24 cellular contexts compared by ENCODE assay signal in the genomic region with DNA sequence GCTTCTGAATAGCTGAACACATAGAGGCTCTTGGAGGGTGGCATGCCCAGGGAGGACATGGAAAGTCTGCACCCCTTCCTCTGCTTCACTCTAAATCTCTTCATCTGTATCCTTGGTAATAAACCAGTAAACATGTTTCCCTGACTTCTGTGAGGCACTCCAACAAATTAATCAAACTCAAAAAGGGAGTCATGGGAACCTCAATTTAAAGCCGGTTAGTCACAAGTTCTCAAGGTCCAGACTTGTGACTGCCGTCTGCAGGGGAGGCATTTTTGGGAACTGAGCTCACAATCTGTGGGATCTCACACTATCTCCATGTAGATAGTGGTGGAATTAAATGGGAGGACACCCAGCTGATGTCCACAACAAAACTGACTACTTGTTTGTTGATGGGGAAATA. TPM values are rescaled to one million over a fixed set of nuclear protein-coding genes. Genes with fewer than 3 reads are reported as not detected.
DNase-seq lines count a peak whose midpoint lies in the region; ATAC-seq and TF ChIP-seq lines count a peak whose summit lies in the region.
"Had no signal": no experiment of that assay in that cellular context is flagged by ENCODE, and none has a peak within 500 bp of the region (broad histone marks: within the 10 kb centered on the region; RNA-seq: fewer than 3 reads in every experiment).

No MANE protein-coding gene starts in this region.

- H3K27me3 ChIP-seq in osteoblast (ENCODE audit: insufficient read depth, low read length), result no peaks in the 10 kb centered on the region
- no peaks in the 10 kb centered on the region for H3K27me3 ChIP-seq in CD8-positive, alpha-beta T cell (ENCODE audit: insufficient read depth, low read length)
- H3K27me3 ChIP-seq: BLaER1 treated with 17β-estradiol and CSF1 and Interleukin-3, amounts not matched to agents 10 nM and 100 nM; cardiac muscle cell; heart left ventricle had no signal

- H3K9me3 Mint-ChIP-seq in WTC11, result no peaks in the 10 kb centered on the region
- H3K9me3 Mint-ChIP-seq in Calu3 (ENCODE audit: low read depth, unreplicated experiment), result no peaks in the 10 kb centered on the region
- H3K9me3 Mint-ChIP-seq in CD8-positive, alpha-beta T cell, result no peaks in the 10 kb centered on the region
- H3K9me3 Mint-ChIP-seq: activated CD4-positive, alpha-beta memory T cell treated with anti-CD3 and anti-CD28 coated beads, Interleukin-2, amount 10 ng/mL, durations not matched to agents 7 days and 5 days; activated naive CD4-positive, alpha-beta T cell treated with anti-CD3 and anti-CD28 coated beads, Interleukin-2, amount 50 U/mL, for 24 hours; activated T-cell treated with anti-CD3 and anti-CD28 coated beads, Interleukin-2, amount 50 U/mL, for 24 hours; GM23338; mesothelial cell of epicardium; stimulated activated effector memory CD8-positive, alpha-beta T cell treated with anti-CD3 and anti-CD28 coated beads, Interleukin-12 subunit alpha, Interleukin-12 subunit beta, amount 100 ng/mL, for 72 hours had no signal

- H3K27ac ChIP-seq in osteoblast (ENCODE audit: low read depth, low read length), result peak overlapping the region; percentile 77
- no peak overlapping the region for H3K27ac ChIP-seq in CD8-positive, alpha-beta T cell (ENCODE audit: low read depth, low read length)
- H3K27ac ChIP-seq: BLaER1 treated with 17β-estradiol and CSF1 and Interleukin-3, amounts not matched to agents 10 nM and 100 nM; cardiac muscle cell; heart left ventricle; thoracic aorta had no signal

- H3K79me2 ChIP-seq in osteoblast (ENCODE audit: insufficient read depth, low read length), result no peaks in the 10 kb centered on the region

- H3K4me3 Mint-ChIP-seq in WTC11 (no peak overlapping the region), Calu3 (ENCODE audit: low read depth, unreplicated experiment) (no peak overlapping the region)
- H3K4me3 Mint-ChIP-seq in CD8-positive, alpha-beta T cell, result no peak overlapping the region
- H3K4me3 Mint-ChIP-seq: activated CD4-positive, alpha-beta memory T cell treated with anti-CD3 and anti-CD28 coated beads, Interleukin-2, amount 10 ng/mL, durations not matched to agents 7 days and 5 days; activated naive CD4-positive, alpha-beta T cell treated with anti-CD3 and anti-CD28 coated beads, Interleukin-2, amount 50 U/mL, for 24 hours; activated T-cell treated with anti-CD3 and anti-CD28 coated beads, Interleukin-2, amount 50 U/mL, for 24 hours; GM23338; mesothelial cell of epicardium; stimulated activated effector memory CD8-positive, alpha-beta T cell treated with anti-CD3 and anti-CD28 coated beads, Interleukin-12 subunit alpha, Interleukin-12 subunit beta, amount 100 ng/mL, for 72 hours had no signal

- POLR2A ChIA-PET in WTC11 (lab: Charles Lee), result no interaction called here
- POLR2A ChIA-PET in CD8-positive, alpha-beta T cell (lab: Charles Lee), result no interaction called here

- no peak overlapping the region for H2AFZ ChIP-seq in osteoblast (ENCODE audit: low read length)
- H2AFZ ChIP-seq: GM23338 had no signal

- no peaks in the 10 kb centered on the region for H3K27me3 Mint-ChIP-seq in WTC11 (ENCODE audit: low read depth)
- no peaks in the 10 kb centered on the region for H3K27me3 Mint-ChIP-seq in Calu3 (ENCODE audit: unreplicated experiment)
- no peaks in the 10 kb centered on the region for H3K27me3 Mint-ChIP-seq in CD8-positive, alpha-beta T cell (ENCODE audit: low read depth)
- H3K27me3 Mint-ChIP-seq: activated CD4-positive, alpha-beta memory T cell treated with anti-CD3 and anti-CD28 coated beads, Interleukin-2, amount 10 ng/mL, durations not matched to agents 7 days and 5 days; activated naive CD4-positive, alpha-beta T cell treated with anti-CD3 and anti-CD28 coated beads, Interleukin-2, amount 50 U/mL, for 24 hours; activated T-cell treated with anti-CD3 and anti-CD28 coated beads, Interleukin-2, amount 50 U/mL, for 24 hours had no signal

- H3K27ac Mint-ChIP-seq in WTC11 (peak overlapping the region; percentile 77; the same call in 1 of the 2 replicates), Calu3 (ENCODE audit: unreplicated experiment) (no peak overlapping the region)
- H3K27ac Mint-ChIP-seq in CD8-positive, alpha-beta T cell, result no peak overlapping the region
- H3K27ac Mint-ChIP-seq: activated CD4-positive, alpha-beta memory T cell treated with anti-CD3 and anti-CD28 coated beads, Interleukin-2, amount 10 ng/mL, durations not matched to agents 7 days and 5 days; activated naive CD4-positive, alpha-beta T cell treated with anti-CD3 and anti-CD28 coated beads, Interleukin-2, amount 50 U/mL, for 24 hours; activated T-cell treated with anti-CD3 and anti-CD28 coated beads, Interleukin-2, amount 50 U/mL, for 24 hours; GM23338; mesothelial cell of epicardium had no signal

- H3K36me3 ChIP-seq in osteoblast (ENCODE audit: insufficient read depth, low read length), result peaks cover 15% of the 10 kb centered on the region
- H3K36me3 ChIP-seq in CD8-positive, alpha-beta T cell (ENCODE audit: insufficient read depth, low read length), result peaks cover 33% of the 10 kb centered on the region

- H3K4me1 Mint-ChIP-seq in WTC11 (peaks cover 6% of the 10 kb centered on the region), Calu3 (ENCODE audit: low read depth, unreplicated experiment) (no peaks in the 10 kb centered on the region)
- no peaks in the 10 kb centered on the region for H3K4me1 Mint-ChIP-seq in CD8-positive, alpha-beta T cell (ENCODE audit: low read depth)
- H3K4me1 Mint-ChIP-seq: activated CD4-positive, alpha-beta memory T cell treated with anti-CD3 and anti-CD28 coated beads, Interleukin-2, amount 10 ng/mL, durations not matched to agents 7 days and 5 days; activated naive CD4-positive, alpha-beta T cell treated with anti-CD3 and anti-CD28 coated beads, Interleukin-2, amount 50 U/mL, for 24 hours; stimulated activated effector memory CD8-positive, alpha-beta T cell treated with anti-CD3 and anti-CD28 coated beads, Interleukin-12 subunit alpha, Interleukin-12 subunit beta, amount 100 ng/mL, for 72 hours had no signal

- H3K4me2 ChIP-seq in osteoblast (ENCODE audit: insufficient read depth, low read length), result peak overlapping the region; percentile 18
- H3K4me2 ChIP-seq: BLaER1 treated with 17β-estradiol and CSF1 and Interleukin-3, amounts not matched to agents 10 nM and 100 nM; GM23338 had no signal

- ATAC-seq in WTC11 (no peak), left cardiac atrium (no peak)
- no peak for ATAC-seq in CD8-positive, alpha-beta T cell
- ATAC-seq: GM23338; heart left ventricle; stimulated activated effector memory CD8-positive, alpha-beta T cell treated with anti-CD3 and anti-CD28 coated beads, Interleukin-12 subunit alpha, Interleukin-12 subunit beta, amount 100 ng/mL, for 72 hours had no signal

- intact Hi-C loops in Calu3 (cut with micrococcal nuclease; ENCODE audit: unreplicated experiment), result no loop called here
- intact Hi-C loops in CD8-positive, alpha-beta T cell (cut with DNase I, micrococcal nuclease), result no loop called here
- intact Hi-C loops in left cardiac atrium (cut with DNase I), result no loop called here

- no peaks in the 10 kb centered on the region for H3K9me3 ChIP-seq in osteoblast (ENCODE audit: low read depth, low read length)
- no peaks in the 10 kb centered on the region for H3K9me3 ChIP-seq in CD8-positive, alpha-beta T cell (ENCODE audit: low read length)
- H3K9me3 ChIP-seq: BLaER1 treated with 17β-estradiol and CSF1 and Interleukin-3, amounts not matched to agents 10 nM and 100 nM; heart left ventricle; thoracic aorta had no signal

- H3K36me3 Mint-ChIP-seq in WTC11, result peaks cover 40% of the 10 kb centered on the region
- peaks cover 19% of the 10 kb centered on the region for H3K36me3 Mint-ChIP-seq in Calu3 (ENCODE audit: insufficient read depth, unreplicated experiment)
- peaks cover 68% of the 10 kb centered on the region for H3K36me3 Mint-ChIP-seq in CD8-positive, alpha-beta T cell

- TF ChIP-seq CTCF in WTC11 (IDR thresholded peaks at IDR 0.05) (no peak), fibroblast of pulmonary artery (IDR thresholded peaks at IDR 0.05; ENCODE audit: low read length, missing control alignments) (no peak), osteoblast (IDR thresholded peaks at IDR 0.05; ENCODE audit: extremely low read depth, low read depth, low read length) (no peak), Calu3 (IDR thresholded peaks at IDR 0.05; ENCODE audit: unreplicated experiment) (no peak)
- TF ChIP-seq CTCF in CD8-positive, alpha-beta T cell (IDR thresholded peaks at IDR 0.05), result no peak

- H3K4me3 ChIP-seq in fibroblast of pulmonary artery (replicated peaks; ENCODE audit: low read depth, low read length) (no peak overlapping the region), osteoblast (ENCODE audit: insufficient read depth, low read length) (no peak overlapping the region)
- H3K4me3 ChIP-seq in CD8-positive, alpha-beta T cell (ENCODE audit: low read depth, low read length), result no peak overlapping the region
- H3K4me3 ChIP-seq: BLaER1 treated with 17β-estradiol and CSF1 and Interleukin-3, amounts not matched to agents 10 nM and 100 nM; cardiac muscle cell; GM23338; heart left ventricle; thoracic aorta had no signal

- peak; percentile 59 for DNase-seq in GM03348 (ENCODE audit: low spot score)
- no peak for DNase-seq in WTC11 (ENCODE audit: low spot score)
- peak; percentile 88 for DNase-seq in fibroblast of pulmonary artery (ENCODE audit: low read depth)
- DNase-seq in osteoblast (ENCODE audit: insufficient read length, low spot score, missing footprints), result no peak
- no peak for DNase-seq in DMS 273 treated with DMSO at 0.1 percent for 48 hours (lab: John Stamatoyannopoulos, UW)
- no peak for DNase-seq in Calu3
- DNase-seq in CD8-positive, alpha-beta T cell, result no peak
- no peak for DNase-seq in left cardiac atrium
- DNase-seq: activated CD4-positive, alpha-beta memory T cell treated with anti-CD3 and anti-CD28 coated beads, Interleukin-2, amount 10 ng/mL, durations not matched to agents 7 days and 5 days; activated T-cell treated with anti-CD3 and anti-CD28 coated beads, Interleukin-2, amount 50 U/mL, for 24 hours; erythroblast; heart left ventricle; islet precursor cell; NCI-H1930; NCI-H510A; retina; stimulated activated CD4-positive, alpha-beta T cell treated with anti-CD3 and anti-CD28 coated beads, Interleukin-15, amount 100 ng/mL, for 24 hours had no signal

- BruUV-seq in Calu3 (replicated peaks; lab: Mats Ljungman, UMichigan), result no TSS peak

- peaks cover 10% of the 10 kb centered on the region for H3K4me1 ChIP-seq in osteoblast (ENCODE audit: insufficient read depth, low read length)
- H3K4me1 ChIP-seq in CD8-positive, alpha-beta T cell (ENCODE audit: insufficient read depth, low read length), result no peaks in the 10 kb centered on the region
- H3K4me1 ChIP-seq: heart left ventricle had no signal

- H4K20me1 ChIP-seq in osteoblast (ENCODE audit: insufficient read depth, low read length), result no peaks in the 10 kb centered on the region

- CTCF ChIA-PET in WTC11 (lab: Charles Lee), result no interaction called here
- CTCF ChIA-PET in Calu3 (lab: Charles Lee), result no interaction called here
- CTCF ChIA-PET in CD8-positive, alpha-beta T cell (lab: Charles Lee), result no interaction called here

RNA-seq across cellular contexts. Expression of a gene that starts 33.1 kb away (rescaled TPM):
- 11.0 to 13.5 TPM (median 13.4 TPM) in 3 replicates for total RNA-seq in WTC11 (2021)
- 15.6 and 15.9 TPM in 2 replicates for total RNA-seq in osteoblast
- total RNA-seq in Calu3 (2022), result 0.86 and 1.3 TPM in 2 replicates
- 1 to 10 TPM; 1.4 TPM for total RNA-seq in CD8-positive, alpha-beta T cell
- total RNA-seq in left cardiac atrium, result 10 to 100 TPM; 16.7 to 19.1 TPM

RNA-seq across cellular contexts. Expression of a gene that starts 56.3 kb away (rescaled TPM):
- total RNA-seq in WTC11 (2021) (19.9 to 21.9 TPM (median 20.3 TPM) in 3 replicates), osteoblast (14.5 and 19.2 TPM in 2 replicates), Calu3 (2022) (24.7 and 26.4 TPM in 2 replicates), left cardiac atrium (10 to 100 TPM; 11.5 to 17.1 TPM)
- 10 to 100 TPM; 18.5 to 22.6 TPM for total RNA-seq in CD8-positive, alpha-beta T cell

Comparison
In these comparisons a context has a peak if more than half of its experiments do, and no peak if none do; other contexts are left out.
1. DNase-seq: peak in GM03348 (single experiment) and fibroblast of pulmonary artery (single experiment); none in WTC11 (single experiment), osteoblast (single experiment), DMS 273 treated with DMSO at 0.1 percent for 48 hours (single experiment), Calu3 (single experiment), CD8-positive, alpha-beta T cell (0 of 7) and left cardiac atrium (single experiment).